In genomic region chr6:166106076-166106686, GRCh38 we compare ENCODE assay signal across 8 cellular contexts.
DNase-seq lines count a peak whose midpoint lies in the region; ATAC-seq and TF ChIP-seq lines count a peak whose summit lies in the region.

No MANE protein-coding gene starts in this region.

- peaks cover 5 to 9% of the 10 kb centered on the region in 2 donors for H3K9me3 Mint-ChIP-seq in activated naive CD4-positive, alpha-beta T cell treated with anti-CD3 and anti-CD28 coated beads, Interleukin-2, amount 50 U/mL, for 72 hours

- DNase-seq in EH (ENCODE audit: low read depth): peak; percentile 43
- DNase-seq in LoVo (ENCODE audit: low spot score): peak; percentile 55
- peak; percentile 76 for DNase-seq in SHP77 treated with DMSO at 0.1 percent for 48 hours (lab: John Stamatoyannopoulos, UW)
- DNase-seq in activated naive CD4-positive, alpha-beta T cell treated with anti-CD3 and anti-CD28 coated beads, Interleukin-2, amount 50 U/mL, for 72 hours (ENCODE audit: low spot score in 2 of 2): peak in 1 of 2 donors; percentile 68
- DNase-seq in cardiac muscle cell (ENCODE audit: low read depth in 1 of 2, low spot score in 1 of 2): peak; percentile 78 to 83
- peak; percentile 58 for DNase-seq in putamen (ENCODE audit: low spot score)
- no peak for DNase-seq in D341Med (ENCODE audit: low spot score)

- no peak overlapping the region for H3K4me3 ChIP-seq in cardiac muscle cell

- peaks cover 4% of the 10 kb centered on the region for H3K27me3 ChIP-seq in cardiac muscle cell

- H3K27ac ChIP-seq in cardiac muscle cell: no peak overlapping the region

- no peaks in the 10 kb centered on the region for H3K4me1 ChIP-seq in cardiac muscle cell (ENCODE audit: low read depth)

- peak; percentile 87 for TF ChIP-seq CTCF in cardiac muscle cell (IDR thresholded peaks at IDR 0.05; ENCODE audit: low read depth, low read length)

- H3K27ac Mint-ChIP-seq in activated naive CD4-positive, alpha-beta T cell treated with anti-CD3 and anti-CD28 coated beads, Interleukin-2, amount 50 U/mL, for 72 hours: no peak overlapping the region

- peak; percentile 74 for ATAC-seq in GM21786 (IDR thresholded peaks at IDR 0.05; ENCODE audit: unreplicated experiment)
- peak; percentile 29 to 76 for ATAC-seq in activated naive CD4-positive, alpha-beta T cell treated with anti-CD3 and anti-CD28 coated beads, Interleukin-2, amount 50 U/mL, for 72 hours

- no peaks in the 10 kb centered on the region for H3K9me3 ChIP-seq in cardiac muscle cell (ENCODE audit: low read depth)

- no peaks in the 10 kb centered on the region for H3K36me3 ChIP-seq in cardiac muscle cell

- H3K36me3 Mint-ChIP-seq in activated naive CD4-positive, alpha-beta T cell treated with anti-CD3 and anti-CD28 coated beads, Interleukin-2, amount 50 U/mL, for 72 hours: no peaks in the 10 kb centered on the region
